1 cellular context compared by ENCODE assay signal in genomic region chr16:46914556-46915201, GRCh38.
A peak's percentile ranks its signal among the peaks of the same experiment; 100 is the strongest.
TF ChIP-seq lines count a peak whose summit lies in the region.

No MANE protein-coding gene starts in this region.

TF ChIP-seq in HepG2, 621 proteins besides CTCF, POLR2A, EP300 and RAD21 (continued from another document):
- TF ChIP-seq U2AF2 (IDR thresholded peaks at IDR 0.05; ENCODE audit: low read depth, low read length), result no peak
- TF ChIP-seq SNRNP70 (IDR thresholded peaks at IDR 0.05; ENCODE audit: low read depth, low read length), result no peak
- peak; percentile 74 for TF ChIP-seq ZNF770 (CRISPR knock-in tag; IDR thresholded peaks at IDR 0.05)
- no peak for TF ChIP-seq FOSL1 (CRISPR knock-in tag; IDR thresholded peaks at IDR 0.05; ENCODE audit: borderline replicate concordance)
